ENCODE assay signal across 8 cellular contexts in genomic region chr11:66466225-66467033, GRCh38. TPM values are rescaled to one million over a fixed set of nuclear protein-coding genes. Genes with fewer than 3 reads are reported as not detected.
DNase-seq lines count a peak whose midpoint lies in the region; ATAC-seq, FAIRE-seq and TF ChIP-seq lines count a peak whose summit lies in the region.

A gene with protein sequence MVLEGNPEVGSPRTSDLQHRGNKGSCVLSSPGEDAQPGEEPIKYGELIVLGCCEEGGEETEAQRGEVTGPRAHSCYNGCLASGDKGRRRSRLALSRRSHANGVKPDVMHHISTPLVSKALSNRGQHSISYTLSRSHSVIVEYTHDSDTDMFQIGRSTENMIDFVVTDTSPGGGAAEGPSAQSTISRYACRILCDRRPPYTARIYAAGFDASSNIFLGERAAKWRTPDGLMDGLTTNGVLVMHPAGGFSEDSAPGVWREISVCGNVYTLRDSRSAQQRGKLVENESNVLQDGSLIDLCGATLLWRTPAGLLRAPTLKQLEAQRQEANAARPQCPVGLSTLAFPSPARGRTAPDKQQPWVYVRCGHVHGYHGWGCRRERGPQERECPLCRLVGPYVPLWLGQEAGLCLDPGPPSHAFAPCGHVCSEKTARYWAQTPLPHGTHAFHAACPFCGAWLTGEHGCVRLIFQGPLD (plus strand): TSS chr11:66466905. CDS start chr11:66468129, 1,224 bp downstream.

- peak within 1 kb of the TSS in 1 of 2 donors; percentile 28 for H3K27ac ChIP-seq in aorta (ENCODE audit: low read depth in 1 of 2, low read length in 2 of 2)

- FAIRE-seq in GM12891 (lab: Jason Lieb, UNC): peak; percentile 97

- intact Hi-C loops in aorta (cut with DNase I): no loop called here

- TF ChIP-seq POLR2A in GM12891 (IDR thresholded peaks at IDR 0.05; ENCODE audit: low read depth, low read length): no peak

- H3K9me3 ChIP-seq in aorta (ENCODE audit: control insufficient read depth, low read length): no peaks in the 10 kb centered on the region

- ATAC-seq in HG02852 (IDR thresholded peaks at IDR 0.05; ENCODE audit: unreplicated experiment) (peak; percentile 79), aorta (ENCODE audit: low FRiP score) (peak; percentile 99)

- H3K36me3 ChIP-seq in aorta (ENCODE audit: control insufficient read depth in 1 of 2, insufficient read depth in 2 of 2, low read length in 1 of 2): no peaks in the 10 kb centered on the region

- H3K4me1 ChIP-seq in aorta (ENCODE audit: control insufficient read depth in 1 of 2, insufficient read depth in 2 of 2, low read length in 2 of 2): no peaks in the 10 kb centered on the region

- 0 to 1% methylated on average over 34 to 63 of the region's 63 CpGs for WGBS in aorta, 2 donors

- peak within 1 kb of the TSS; percentile 70 to 78 for H3K4me3 ChIP-seq in aorta (ENCODE audit: low read length in 2 of 2)

- DNase-seq in GM12891 (ENCODE audit: insufficient read length, low spot score): peak; percentile 93
- peak; percentile 88 for DNase-seq in NCI-H146 (lab: John Stamatoyannopoulos, UW)
- peak; percentile 99 for DNase-seq in T-helper 9 cell
- peak; percentile 97 for DNase-seq in astrocyte of the hippocampus (ENCODE audit: low read depth, low spot score)
- DNase-seq in hypothalamus (lab: John Stamatoyannopoulos, UW): peak; percentile 38 to 98 (median 88)
- DNase-seq in retina: peak; percentile 92
- DNase-seq in aorta: peak; percentile 96 to 99

- H3K27me3 ChIP-seq in aorta (ENCODE audit: control insufficient read depth in 1 of 2, insufficient read depth in 2 of 2, low read length in 1 of 2): no peaks in the 10 kb centered on the region

TF ChIP-seq in GM12891, 5 proteins besides CTCF, POLR2A, EP300 and RAD21:
- TF ChIP-seq TAF1 (IDR thresholded peaks at IDR 0.05; ENCODE audit: low read depth, low read length) (no peak), POLR2AphosphoS5 (IDR thresholded peaks at IDR 0.05; ENCODE audit: low read depth, low read length) (no peak), SPI1 (IDR thresholded peaks at IDR 0.05; ENCODE audit: low read depth, low read length) (no peak), PAX5 (IDR thresholded peaks at IDR 0.05; ENCODE audit: insufficient read depth, low read length, severe bottlenecking) (no peak), POU2F2 (IDR thresholded peaks at IDR 0.05; ENCODE audit: low read depth, low read length) (no peak)

RNA-seq across cellular contexts. Expression of the gene that starts here (rescaled TPM):
- polyA plus RNA-seq in GM12891 (2012; ENCODE audit: low read depth, missing spikeins): 0.73 TPM
- total RNA-seq in aorta: 10 to 100 TPM; 11.5 to 15.7 TPM
- polyA plus RNA-seq in aorta: 10 to 100 TPM; 14.3 to 16.3 TPM
